In the genomic region with DNA sequence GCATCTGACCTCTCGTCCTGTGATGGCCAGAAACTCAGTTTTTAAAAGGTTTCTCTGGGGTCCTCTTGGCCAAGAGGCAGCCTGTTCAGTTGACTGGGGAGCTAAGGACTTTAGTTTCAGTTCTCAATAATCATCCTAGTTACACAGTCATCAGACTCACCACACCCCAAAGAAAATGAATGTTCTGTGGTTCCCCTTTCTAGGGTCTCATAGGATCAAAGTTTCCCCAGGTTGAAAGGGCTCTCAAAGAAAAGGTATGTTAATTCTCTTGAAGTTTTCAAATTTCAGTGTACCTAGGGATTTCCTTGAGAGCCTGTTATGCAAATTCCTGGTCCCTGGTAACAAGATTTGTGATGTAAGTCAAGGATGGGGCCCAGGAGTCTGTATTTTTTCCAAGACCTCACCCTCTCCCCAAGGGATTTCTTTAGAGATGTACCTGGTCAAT, we compare ENCODE assay signal across 9 cellular contexts.
A peak's percentile ranks its signal among the peaks of the same experiment; 100 is the strongest.
DNase-seq lines count a peak whose midpoint lies in the region; ATAC-seq lines count a peak whose summit lies in the region.
"Had no signal": no experiment of that assay in that cellular context is flagged by ENCODE, and none has a peak within 500 bp of the region (broad histone marks: within the 10 kb centered on the region; RNA-seq: fewer than 3 reads in every experiment).

No MANE protein-coding gene starts in this region.

- H3K27ac ChIP-seq in iPS DF 6.9 (ENCODE audit: low read length) = no peak overlapping the region

- ATAC-seq in GM18517 (IDR thresholded peaks at IDR 0.05; ENCODE audit: unreplicated experiment) (peak; percentile 89), GM21619 (IDR thresholded peaks at IDR 0.05; ENCODE audit: unreplicated experiment) (peak; percentile 97), HG03521 (IDR thresholded peaks at IDR 0.05; ENCODE audit: unreplicated experiment) (peak; percentile 81)

- H3K36me3 ChIP-seq in iPS DF 6.9 (ENCODE audit: control insufficient read depth, insufficient read depth, low read length) = no peaks in the 10 kb centered on the region
- H3K36me3 ChIP-seq: ovary had no signal

- DNase-seq in iPS DF 6.9 (ENCODE audit: low read depth, low spot score) (peak; percentile 61), NCI-H446 (lab: John Stamatoyannopoulos, UW) (no peak), NCI-H2171 treated with DMSO at 0.1 percent for 48 hours (lab: John Stamatoyannopoulos, UW) (no peak), NCI-H146 treated with DMSO at 0.1 percent for 48 hours (lab: John Stamatoyannopoulos, UW; ENCODE audit: unreplicated experiment) (no peak), mucosa of gallbladder (ENCODE audit: low spot score) (no peak)

- H3K4me3 ChIP-seq in iPS DF 6.9 (ENCODE audit: low read length) = no peak overlapping the region
- H3K4me3 ChIP-seq: ovary had no signal

- no peaks in the 10 kb centered on the region for H3K27me3 ChIP-seq in iPS DF 6.9 (ENCODE audit: control insufficient read depth, insufficient read depth, low read length)
- H3K27me3 ChIP-seq: ovary had no signal

- WGBS in iPS DF 6.9 (ENCODE audit: insufficient coverage, insufficient read length) = no CpG with 5 or more reads among the region's 1 CpG

- H3K9me3 ChIP-seq in iPS DF 6.9 (ENCODE audit: control insufficient read depth, insufficient read depth, low read length) = no peaks in the 10 kb centered on the region
- H3K9me3 ChIP-seq: ovary had no signal

- no peaks in the 10 kb centered on the region; the same call in 1 of the 2 replicates for H3K4me1 ChIP-seq in iPS DF 6.9 (ENCODE audit: control insufficient read depth, insufficient read depth, low read length)
